ENCODE assay signal across 10 cellular contexts in genomic region chr1:186738896-186739295, GRCh38. TPM values are rescaled to one million over a fixed set of nuclear protein-coding genes. Genes with fewer than 3 reads are reported as not detected.
A peak's percentile ranks its signal among the peaks of the same experiment; 100 is the strongest.
DNase-seq lines count a peak whose midpoint lies in the region; ATAC-seq lines count a peak whose summit lies in the region.
"Had no signal": no experiment of that assay in that cellular context is flagged by ENCODE, and none has a peak within 500 bp of the region (broad histone marks: within the 10 kb centered on the region; RNA-seq: fewer than 3 reads in every experiment).

No MANE protein-coding gene starts in this region.

- H3K36me3 ChIP-seq in neuronal stem cell (replicated peaks in 1 of 2; ENCODE audit: control insufficient read depth in 2 of 2, insufficient read depth in 2 of 2, low read length in 2 of 2): no peaks in the 10 kb centered on the region
- H3K36me3 ChIP-seq: SJSA1 had no signal

- no CpG with 5 or more reads among the region's 1 CpG for WGBS in neuronal stem cell (ENCODE audit: extremely low coverage in 2 of 2, insufficient read length in 2 of 2, insufficient replicate concordance in 1 of 2), 2 donors

- peak overlapping the region; percentile 17 for H2AFZ ChIP-seq in neuronal stem cell (ENCODE audit: low read length)

- H4K91ac ChIP-seq in neuronal stem cell (ENCODE audit: low read depth, low read length, poor library complexity): no peak overlapping the region

- ATAC-seq in GM19035 (IDR thresholded peaks at IDR 0.05; ENCODE audit: unreplicated experiment): peak; percentile 62
- ATAC-seq in HG02759 (IDR thresholded peaks at IDR 0.05; ENCODE audit: unreplicated experiment): peak; percentile 80

- H3K9me3 ChIP-seq in neuronal stem cell (replicated peaks in 1 of 2; ENCODE audit: control insufficient read depth in 2 of 2, insufficient read depth in 1 of 2, low read depth in 1 of 2, low read length in 2 of 2): no peaks in the 10 kb centered on the region
- H3K9me3 ChIP-seq: SJSA1 had no signal

- no peak overlapping the region for H2AK5ac ChIP-seq in neuronal stem cell (ENCODE audit: low read depth, low read length)

- H3K9ac ChIP-seq in neuronal stem cell (ENCODE audit: low read depth, low read length, poor library complexity): no peak overlapping the region
- H3K9ac ChIP-seq: KMS-11 had no signal

- H3K79me1 ChIP-seq in neuronal stem cell (ENCODE audit: low read depth, low read length): no peaks in the 10 kb centered on the region

- H2BK5ac ChIP-seq in neuronal stem cell (ENCODE audit: low read length): no peak overlapping the region

- H3K27me3 ChIP-seq in neuronal stem cell (ENCODE audit: control insufficient read depth in 3 of 3, insufficient read depth in 3 of 3, low read depth in 1 of 3, low read length in 3 of 3): no peaks in the 10 kb centered on the region
- H3K27me3 ChIP-seq: SJSA1 had no signal

- H2BK15ac ChIP-seq in neuronal stem cell (ENCODE audit: low read length): no peak overlapping the region

- H3K14ac ChIP-seq in neuronal stem cell (ENCODE audit: low read length): no peak overlapping the region

- no peak overlapping the region for H3K23ac ChIP-seq in neuronal stem cell (ENCODE audit: low read depth, low read length, poor library complexity)

- no peak overlapping the region for H3K18ac ChIP-seq in neuronal stem cell (ENCODE audit: low read length)

- no peaks in the 10 kb centered on the region for H3K4me1 ChIP-seq in neuronal stem cell (ENCODE audit: control insufficient read depth in 2 of 2, insufficient read depth in 1 of 2, low read depth in 1 of 2, low read length in 2 of 2)
- H3K4me1 ChIP-seq: SJSA1 had no signal

- no peak overlapping the region for H3K4me3 ChIP-seq in neuronal stem cell (ENCODE audit: low read length in 2 of 2)
- H3K4me3 ChIP-seq: SJSA1 had no signal

- H2BK12ac ChIP-seq in neuronal stem cell (ENCODE audit: low read length): no peak overlapping the region

- no peak overlapping the region for H3K27ac ChIP-seq in neuronal stem cell (replicated peaks; ENCODE audit: low read length)
- H3K27ac ChIP-seq: KMS-11, SJSA1 had no signal

- DNase-seq in NOMO-1 (lab: John Stamatoyannopoulos, UW; ENCODE audit: unreplicated experiment in 2 of 2) (peak; percentile 34 to 93), neuronal stem cell (ENCODE audit: low spot score) (no peak), T-helper 9 cell (no peak), cerebellar cortex (ENCODE audit: low spot score) (no peak), NCI-H526 (lab: John Stamatoyannopoulos, UW) (no peak)
- DNase-seq: natural killer cell had no signal

- H4K8ac ChIP-seq in neuronal stem cell (ENCODE audit: low read depth, low read length): no peak overlapping the region

- H3K4ac ChIP-seq in neuronal stem cell (ENCODE audit: low read length): no peak overlapping the region

- no peak overlapping the region for H2BK120ac ChIP-seq in neuronal stem cell (ENCODE audit: low read depth, low read length)

- H3K4me2 ChIP-seq in neuronal stem cell (ENCODE audit: insufficient read depth, low read length, poor library complexity, severe bottlenecking): no peak overlapping the region
- H3K4me2 ChIP-seq: KMS-11 had no signal

RNA-seq across cellular contexts. Expression of gene PTGS2, which starts 58.7 kb away (rescaled TPM):
- 0.01 TPM for polyA plus RNA-seq in neuronal stem cell (2013, experiment 1 of 2)
- polyA plus RNA-seq in neuronal stem cell (2013, experiment 2 of 2): under 0.01 TPM

Comparison
In these comparisons a context has a peak if more than half of its experiments do, and no peak if none do; other contexts are left out.
1. DNase-seq: peak in NOMO-1 (2 of 2); none in neuronal stem cell (single experiment), T-helper 9 cell (single experiment), cerebellar cortex (single experiment) and NCI-H526 (0 of 2).